Comparison of ENCODE assay signal across 11 cellular contexts in the genomic region with DNA sequence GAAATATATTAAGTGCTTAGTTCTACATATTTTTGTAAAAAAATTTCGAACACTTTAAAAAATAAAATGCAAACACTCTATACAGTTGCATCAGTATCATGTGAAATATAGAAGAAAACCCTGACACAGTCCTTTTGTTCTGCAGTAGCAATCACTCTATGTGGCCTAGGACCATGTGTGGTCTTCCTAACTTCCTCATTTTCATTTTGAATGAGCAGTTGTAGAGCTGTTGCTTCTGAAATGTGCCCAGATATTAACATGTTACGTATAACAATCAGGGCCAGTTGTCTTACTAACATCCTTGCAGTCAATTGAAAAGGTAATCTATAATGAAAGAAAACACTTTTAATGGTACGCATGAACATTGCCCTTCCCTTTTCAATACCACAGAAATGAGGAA.
DNase-seq lines count a peak whose midpoint lies in the region; ATAC-seq, FAIRE-seq and TF ChIP-seq lines count a peak whose summit lies in the region.
"Had no signal": no experiment of that assay in that cellular context is flagged by ENCODE, and none has a peak within 500 bp of the region (broad histone marks: within the 10 kb centered on the region; RNA-seq: fewer than 3 reads in every experiment).

No MANE protein-coding gene starts in this region.

- no peak for TF ChIP-seq POLR2A in GM12891 (IDR thresholded peaks at IDR 0.05; ENCODE audit: low read depth, low read length)

- ATAC-seq in GM21367 (IDR thresholded peaks at IDR 0.05; ENCODE audit: unreplicated experiment) (peak; percentile 51), HG03175 (IDR thresholded peaks at IDR 0.05; ENCODE audit: unreplicated experiment) (peak; percentile 71), T-cell (replicated peaks in 1 of 4) (no peak)

- H3K27me3 Mint-ChIP-seq in T-cell = no peaks in the 10 kb centered on the region

- peak overlapping the region; percentile 9 to 79 for H3K27ac Mint-ChIP-seq in T-cell

- no peaks in the 10 kb centered on the region for H3K9me3 Mint-ChIP-seq in T-cell

- no peak overlapping the region for H3K4me3 Mint-ChIP-seq in T-cell

- peaks cover 28 to 31% (median 31%) of the 10 kb centered on the region in 3 donors for H3K4me1 Mint-ChIP-seq in T-cell

- peak; percentile 80 for FAIRE-seq in GM12891 (lab: Jason Lieb, UNC)

- peak; percentile 28 for DNase-seq in GM12891 (ENCODE audit: insufficient read length, low spot score)
- no peak for DNase-seq in T-cell
- DNase-seq in LoVo (ENCODE audit: low spot score) = no peak
- no peak for DNase-seq in NCI-H82 treated with DMSO at 0.1 percent for 48 hours (lab: John Stamatoyannopoulos, UW; ENCODE audit: unreplicated experiment)
- no peak for DNase-seq in NCI-H774 (lab: John Stamatoyannopoulos, UW)
- DNase-seq in epidermal melanocyte (ENCODE audit: insufficient read length, low spot score) = no peak
- DNase-seq: anterior cingulate cortex, Caco-2, glutamatergic neuron had no signal

- POLR2A ChIA-PET in T-cell (lab: Charles Lee) = interaction anchor here in 1 of 2 donors (0.7 kb wide), 1 partner anchor 1043 kb away, joined by 3 read pairs; no protein-coding TSS in a partner anchor

- CTCF ChIA-PET in T-cell (lab: Charles Lee) = interaction anchor here in 1 of 2 donors (0.6 to 1.4 kb wide), 2 partner anchors 11 to 598 kb away, joined by 4 read pairs; no protein-coding TSS in a partner anchor

- H3K36me3 Mint-ChIP-seq in T-cell = peaks cover 32% of the 10 kb centered on the region

TF ChIP-seq in GM12891, 5 proteins besides CTCF, POLR2A, EP300 and RAD21:
- TF ChIP-seq POLR2AphosphoS5 (IDR thresholded peaks at IDR 0.05; ENCODE audit: low read depth, low read length) = no peak
- TF ChIP-seq SPI1 (IDR thresholded peaks at IDR 0.05; ENCODE audit: low read depth, low read length) = peak; percentile 70
- no peak for TF ChIP-seq TAF1 (IDR thresholded peaks at IDR 0.05; ENCODE audit: low read depth, low read length)
- TF ChIP-seq PAX5 (IDR thresholded peaks at IDR 0.05; ENCODE audit: insufficient read depth, low read length, severe bottlenecking) = no peak

Comparison
In these comparisons a context has a peak if more than half of its experiments do, and no peak if none do; other contexts are left out.
1. ATAC-seq: peak in GM21367 (single experiment) and HG03175 (single experiment); none in T-cell (0 of 4).